ENCODE assay signal across 8 cellular contexts in genomic region chr6:122726649-122727048, GRCh38. TPM values are rescaled to one million over a fixed set of nuclear protein-coding genes. Genes with fewer than 3 reads are reported as not detected.
DNase-seq lines count a peak whose midpoint lies in the region; ATAC-seq, FAIRE-seq and TF ChIP-seq lines count a peak whose summit lies in the region.

No MANE protein-coding gene starts in this region.

- DNase-seq in NCI-H2227 (lab: John Stamatoyannopoulos, UW; ENCODE audit: unreplicated experiment) (peak; percentile 9), NCI-H2227 treated with DMSO at 0.1 percent for 48 hours (lab: John Stamatoyannopoulos, UW) (no peak), NAMALWA (ENCODE audit: low spot score) (peak; percentile 47), bronchial epithelial cell (ENCODE audit: low read depth) (peak; percentile 42), retinal pigment epithelial cell (ENCODE audit: low read depth) (peak; percentile 46), hippocampal formation (lab: John Stamatoyannopoulos, UW) (no peak)

- H3K4me3 ChIP-seq in bronchial epithelial cell (ENCODE audit: low read depth, low read length), result no peak overlapping the region
- H3K4me3 ChIP-seq in retinal pigment epithelial cell (ENCODE audit: low read length), result no peak overlapping the region

- H3K36me3 ChIP-seq in bronchial epithelial cell (ENCODE audit: control insufficient read depth, insufficient read depth, low read length), result no peaks in the 10 kb centered on the region

- no peak for FAIRE-seq in bronchial epithelial cell (lab: Jason Lieb, UNC)

- no peaks in the 10 kb centered on the region for H3K27me3 ChIP-seq in bronchial epithelial cell (ENCODE audit: control insufficient read depth, insufficient read depth, low read length)

- TF ChIP-seq CTCF in bronchial epithelial cell (IDR thresholded peaks at IDR 0.05; ENCODE audit: insufficient read depth, low read length, severe bottlenecking), result peak; percentile 63
- TF ChIP-seq CTCF in retinal pigment epithelial cell (conservative IDR thresholded peaks at IDR 0.05; ENCODE audit: low read depth, low read length), result peak; percentile 79

- ATAC-seq in GM18520 (IDR thresholded peaks at IDR 0.05; ENCODE audit: unreplicated experiment) (no peak), GM21423 (IDR thresholded peaks at IDR 0.05; ENCODE audit: unreplicated experiment) (no peak)

RNA-seq across cellular contexts. Expression of gene FABP7, which starts 52.9 kb away (rescaled TPM):
- not detected in 2 replicates for total RNA-seq in bronchial epithelial cell

Comparison
In these comparisons a context has a peak if more than half of its experiments do, and no peak if none do; other contexts are left out.
1. DNase-seq: peak in NCI-H2227 (single experiment), NAMALWA (single experiment), bronchial epithelial cell (single experiment) and retinal pigment epithelial cell (single experiment); none in NCI-H2227 treated with DMSO at 0.1 percent for 48 hours (single experiment) and hippocampal formation (0 of 2).